ENCODE assay signal across 9 cellular contexts in genomic region chr12:104740668-104741067, GRCh38.
DNase-seq lines count a peak whose midpoint lies in the region; ATAC-seq and TF ChIP-seq lines count a peak whose summit lies in the region.
"Had no signal": no experiment of that assay in that cellular context is flagged by ENCODE, and none has a peak within 500 bp of the region (broad histone marks: within the 10 kb centered on the region; RNA-seq: fewer than 3 reads in every experiment).

No MANE protein-coding gene starts in this region.

- no peak overlapping the region for H3K4me3 ChIP-seq in left ventricle myocardium inferior
- H3K4me3 ChIP-seq: tibial artery had no signal

- in situ Hi-C loops in GM13976 (cut with MboI; ENCODE audit: low sequenced_read_pairs, unreplicated experiment): no loop called here

- H3K27ac ChIP-seq in left ventricle myocardium inferior (replicated peaks): peak overlapping the region; percentile 14
- H3K27ac ChIP-seq: tibial artery had no signal

- DNase-seq in GM13976 (ENCODE audit: low spot score): peak; percentile 75
- no peak for DNase-seq in left ventricle myocardium inferior
- no peak for DNase-seq in NCI-H345 treated with DMSO at 0.1 percent for 48 hours (lab: John Stamatoyannopoulos, UW; ENCODE audit: unreplicated experiment)
- no peak for DNase-seq in NCI-H1436 treated with DMSO at 0.1 percent for 48 hours (lab: John Stamatoyannopoulos, UW)
- DNase-seq in GOT3 (lab: John Stamatoyannopoulos, UW): no peak
- no peak for DNase-seq in KG1 (lab: John Stamatoyannopoulos, UW)

- peak; percentile 65 for ATAC-seq in GM21423 (IDR thresholded peaks at IDR 0.05; ENCODE audit: unreplicated experiment)

- H3K4me1 ChIP-seq in left ventricle myocardium inferior: peaks cover 13% of the 10 kb centered on the region

- peak overlapping the region; percentile 36 to 92 (median 77) for H3K4me3 Mint-ChIP-seq in IgD-negative memory B cell

- no peaks in the 10 kb centered on the region for H3K9me3 ChIP-seq in left ventricle myocardium inferior (replicated peaks)
- H3K9me3 ChIP-seq: tibial artery had no signal

- peaks cover 6% of the 10 kb centered on the region for H3K36me3 Mint-ChIP-seq in IgD-negative memory B cell

- peaks cover 2% of the 10 kb centered on the region for H3K27me3 Mint-ChIP-seq in IgD-negative memory B cell

- TF ChIP-seq CTCF in GM13976 (IDR thresholded peaks at IDR 0.05; ENCODE audit: borderline replicate concordance, control extremely low read depth, extremely low read depth, insufficient read depth, missing control alignments): no peak
- TF ChIP-seq CTCF in left ventricle myocardium inferior (IDR thresholded peaks at IDR 0.05; ENCODE audit: borderline replicate concordance): no peak

- H3K36me3 ChIP-seq in left ventricle myocardium inferior: no peaks in the 10 kb centered on the region
- H3K36me3 ChIP-seq: tibial artery had no signal

- H3K4me1 Mint-ChIP-seq in IgD-negative memory B cell: peaks cover 63 to 78% (median 67%) of the 10 kb centered on the region in 3 donors

- H3K9me3 Mint-ChIP-seq in IgD-negative memory B cell: peaks cover 0 to 2% (median 0%) of the 10 kb centered on the region in 3 donors

- H3K27me3 ChIP-seq in left ventricle myocardium inferior (ENCODE audit: low read depth): no peaks in the 10 kb centered on the region
- H3K27me3 ChIP-seq: tibial artery had no signal

- intact Hi-C loops in left ventricle myocardium inferior (cut with micrococcal nuclease): no loop called here

- peak overlapping the region; percentile 63 to 95 (median 68) for H3K27ac Mint-ChIP-seq in IgD-negative memory B cell
